12 cellular contexts compared by ENCODE assay signal in the genomic region with DNA sequence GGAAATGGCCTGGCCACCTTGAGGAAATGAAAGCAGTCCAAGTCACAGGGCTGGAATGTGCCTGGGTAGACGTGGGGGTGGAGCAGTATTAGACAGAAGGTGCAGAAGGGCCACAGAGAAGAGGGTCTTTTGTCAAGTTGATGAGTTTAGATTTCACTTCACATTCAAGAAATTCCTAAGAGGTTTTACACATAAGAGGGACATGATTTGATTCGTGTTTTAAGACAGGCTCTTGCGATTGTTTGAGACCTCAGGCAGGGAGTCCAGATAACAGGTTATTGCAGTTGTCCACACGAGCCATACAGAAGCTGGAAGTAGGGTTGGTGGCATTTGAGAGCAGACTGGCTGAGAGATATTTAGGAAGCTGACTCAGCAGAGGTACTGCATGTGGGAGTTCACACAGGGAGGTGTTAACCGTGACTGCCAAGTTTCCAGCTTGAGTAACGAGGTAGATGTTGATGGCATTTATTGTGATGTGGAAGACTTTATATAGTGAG.
DNase-seq lines count a peak whose midpoint lies in the region; ATAC-seq and TF ChIP-seq lines count a peak whose summit lies in the region.
"Had no signal": no experiment of that assay in that cellular context is flagged by ENCODE, and none has a peak within 500 bp of the region (broad histone marks: within the 10 kb centered on the region; RNA-seq: fewer than 3 reads in every experiment).

No MANE protein-coding gene starts in this region.

- DNase-seq in activated CD8-positive, alpha-beta T cell treated with anti-CD3 and anti-CD28 coated beads for 36 hours: peak; percentile 38
- DNase-seq in activated CD8-positive, alpha-beta T cell treated with anti-CD3 and anti-CD28 coated beads, Interleukin-2, amount 10 ng/mL, durations not matched to agents 7 days and 5 days: no peak
- DNase-seq in M059J (ENCODE audit: low read depth) (peak; percentile 16), erythroblast (lab: John Stamatoyannopoulos, UW) (peak; percentile 18 to 52), HuH-7.5 (ENCODE audit: low spot score) (no peak), NCI-H1105 (lab: John Stamatoyannopoulos, UW) (no peak), upper lobe of left lung (no peak)
- DNase-seq in stimulated activated CD4-positive, alpha-beta T cell treated with anti-CD3 and anti-CD28 coated beads, Interleukin-1b, Interleukin-23, amount 100 ng/mL, for 48 hours: peak; percentile 34
- DNase-seq: effector CD4-positive, alpha-beta T cell; NCI-H2029 treated with DMSO at 0.1 percent for 48 hours had no signal

- peaks cover 10% of the 10 kb centered on the region for H3K4me1 Mint-ChIP-seq in activated CD8-positive, alpha-beta T cell treated with anti-CD3 and anti-CD28 coated beads for 36 hours (ENCODE audit: low read depth)
- H3K4me1 Mint-ChIP-seq in activated CD8-positive, alpha-beta T cell treated with anti-CD3 and anti-CD28 coated beads, Interleukin-2, amount 10 ng/mL, durations not matched to agents 7 days and 5 days (ENCODE audit: low read depth): peaks cover 3% of the 10 kb centered on the region

- H3K36me3 ChIP-seq in upper lobe of left lung: no peaks in the 10 kb centered on the region
- H3K36me3 ChIP-seq: neutrophil had no signal

- no peak overlapping the region for H3K27ac ChIP-seq in upper lobe of left lung
- H3K27ac ChIP-seq: neutrophil, SK-N-MC had no signal

- no peak overlapping the region for H3K27ac Mint-ChIP-seq in activated CD8-positive, alpha-beta T cell treated with anti-CD3 and anti-CD28 coated beads for 36 hours
- no peak overlapping the region for H3K27ac Mint-ChIP-seq in activated CD8-positive, alpha-beta T cell treated with anti-CD3 and anti-CD28 coated beads, Interleukin-2, amount 10 ng/mL, durations not matched to agents 7 days and 5 days

- no peaks in the 10 kb centered on the region for H3K4me1 ChIP-seq in upper lobe of left lung

- H3K9me3 ChIP-seq in upper lobe of left lung: no peaks in the 10 kb centered on the region
- H3K9me3 ChIP-seq: neutrophil had no signal

- no peak for TF ChIP-seq CTCF in activated CD8-positive, alpha-beta T cell treated with anti-CD3 and anti-CD28 coated beads for 36 hours (IDR thresholded peaks at IDR 0.05)
- TF ChIP-seq CTCF in upper lobe of left lung (IDR thresholded peaks at IDR 0.05): no peak

- 52 to 53% methylated on average over 6 of the region's 6 CpGs for WGBS in upper lobe of left lung, 2 donors

- TF ChIP-seq POLR2A in erythroblast (IDR thresholded peaks at IDR 0.05; ENCODE audit: low read length): no peak
- TF ChIP-seq POLR2A in upper lobe of left lung (IDR thresholded peaks at IDR 0.05): no peak

- H3K4me3 Mint-ChIP-seq in activated CD8-positive, alpha-beta T cell treated with anti-CD3 and anti-CD28 coated beads for 36 hours: no peak overlapping the region
- no peak overlapping the region for H3K4me3 Mint-ChIP-seq in activated CD8-positive, alpha-beta T cell treated with anti-CD3 and anti-CD28 coated beads, Interleukin-2, amount 10 ng/mL, durations not matched to agents 7 days and 5 days

- ATAC-seq in activated CD8-positive, alpha-beta T cell treated with anti-CD3 and anti-CD28 coated beads for 36 hours: peak; percentile 79
- no peak for ATAC-seq in activated CD8-positive, alpha-beta T cell treated with anti-CD3 and anti-CD28 coated beads, Interleukin-2, amount 10 ng/mL, durations not matched to agents 7 days and 5 days
- ATAC-seq in upper lobe of left lung (ENCODE audit: low FRiP score in 2 of 2): no peak

- no peak overlapping the region for H3K4me3 ChIP-seq in upper lobe of left lung
- H3K4me3 ChIP-seq: SK-N-MC had no signal

- no peaks in the 10 kb centered on the region for H3K27me3 Mint-ChIP-seq in activated CD8-positive, alpha-beta T cell treated with anti-CD3 and anti-CD28 coated beads for 36 hours
- peaks cover 4% of the 10 kb centered on the region for H3K27me3 Mint-ChIP-seq in activated CD8-positive, alpha-beta T cell treated with anti-CD3 and anti-CD28 coated beads, Interleukin-2, amount 10 ng/mL, durations not matched to agents 7 days and 5 days (ENCODE audit: low read depth)

- no peaks in the 10 kb centered on the region for H3K9me3 Mint-ChIP-seq in activated CD8-positive, alpha-beta T cell treated with anti-CD3 and anti-CD28 coated beads for 36 hours
- no peaks in the 10 kb centered on the region for H3K9me3 Mint-ChIP-seq in activated CD8-positive, alpha-beta T cell treated with anti-CD3 and anti-CD28 coated beads, Interleukin-2, amount 10 ng/mL, durations not matched to agents 7 days and 5 days (ENCODE audit: insufficient read depth)

- CTCF ChIA-PET in activated CD8-positive, alpha-beta T cell treated with anti-CD3 and anti-CD28 coated beads for 36 hours (lab: Charles Lee): no interaction called here
- CTCF ChIA-PET in activated CD8-positive, alpha-beta T cell treated with anti-CD3 and anti-CD28 coated beads, Interleukin-2, amount 10 ng/mL, durations not matched to agents 7 days and 5 days (lab: Charles Lee): no interaction called here

- no peaks in the 10 kb centered on the region for H3K27me3 ChIP-seq in upper lobe of left lung
- H3K27me3 ChIP-seq: neutrophil had no signal

- POLR2A ChIA-PET in activated CD8-positive, alpha-beta T cell treated with anti-CD3 and anti-CD28 coated beads for 36 hours (lab: Charles Lee): interaction anchor here (1.5 kb wide), 1 partner anchor 13 kb away, joined by 4 read pairs; no protein-coding TSS in a partner anchor
- POLR2A ChIA-PET in activated CD8-positive, alpha-beta T cell treated with anti-CD3 and anti-CD28 coated beads, Interleukin-2, amount 10 ng/mL, durations not matched to agents 7 days and 5 days (lab: Charles Lee): no interaction called here

- intact Hi-C loops in activated CD8-positive, alpha-beta T cell treated with anti-CD3 and anti-CD28 coated beads for 36 hours (cut with micrococcal nuclease): no loop called here

- no peaks in the 10 kb centered on the region for H3K36me3 Mint-ChIP-seq in activated CD8-positive, alpha-beta T cell treated with anti-CD3 and anti-CD28 coated beads for 36 hours (ENCODE audit: low read depth)
- H3K36me3 Mint-ChIP-seq in activated CD8-positive, alpha-beta T cell treated with anti-CD3 and anti-CD28 coated beads, Interleukin-2, amount 10 ng/mL, durations not matched to agents 7 days and 5 days (ENCODE audit: low read depth): no peaks in the 10 kb centered on the region

- no peak for TF ChIP-seq EP300 in upper lobe of left lung (IDR thresholded peaks at IDR 0.05)

Comparison
In these comparisons a context has a peak if more than half of its experiments do, and no peak if none do; other contexts are left out.
1. DNase-seq: peak in activated CD8-positive, alpha-beta T cell treated with anti-CD3 and anti-CD28 coated beads for 36 hours (single experiment), M059J (single experiment), erythroblast (2 of 2) and stimulated activated CD4-positive, alpha-beta T cell treated with anti-CD3 and anti-CD28 coated beads, Interleukin-1b, Interleukin-23, amount 100 ng/mL, for 48 hours (single experiment); none in activated CD8-positive, alpha-beta T cell treated with anti-CD3 and anti-CD28 coated beads, Interleukin-2, amount 10 ng/mL, durations not matched to agents 7 days and 5 days (single experiment), HuH-7.5 (single experiment), NCI-H1105 (single experiment) and upper lobe of left lung (0 of 2).